11 cellular contexts compared by ENCODE assay signal in genomic region chr7:137591444-137591843, GRCh38.
DNase-seq lines count a peak whose midpoint lies in the region; ATAC-seq, FAIRE-seq and TF ChIP-seq lines count a peak whose summit lies in the region.
"Had no signal": no experiment of that assay in that cellular context is flagged by ENCODE, and none has a peak within 500 bp of the region (broad histone marks: within the 10 kb centered on the region; RNA-seq: fewer than 3 reads in every experiment).

No MANE protein-coding gene starts in this region.

- no TSS peak for BruUV-seq in PC-3 (replicated peaks; lab: Mats Ljungman, UMichigan)

- H3K9me2 ChIP-seq in PC-3 (replicated peaks; ENCODE audit: low read length) (no peaks in the 10 kb centered on the region), neural cell (ENCODE audit: insufficient read depth, low read length) (no peaks in the 10 kb centered on the region)

- no peaks in the 10 kb centered on the region for H3K9me3 ChIP-seq in PC-3 (ENCODE audit: low read length)
- no peaks in the 10 kb centered on the region for H3K9me3 ChIP-seq in neural cell (ENCODE audit: low read length)
- H3K9me3 ChIP-seq in pancreas = no peaks in the 10 kb centered on the region
- H3K9me3 ChIP-seq: suprapubic skin had no signal

- H3K4me1 ChIP-seq in PC-3 (ENCODE audit: insufficient read depth, low read length) = peaks cover 12% of the 10 kb centered on the region
- H3K4me1 ChIP-seq in pancreas = no peaks in the 10 kb centered on the region
- H3K4me1 ChIP-seq: suprapubic skin had no signal

- TF ChIP-seq RAD21 in neural cell (conservative IDR thresholded peaks at IDR 0.05) = no peak

- DNase-seq in ELF-1 (ENCODE audit: low read depth, low spot score) (peak; percentile 53), PC-3 (peak; percentile 62), epithelial cell of proximal tubule (ENCODE audit: low read depth) (peak; percentile 40), T1000 (lab: John Stamatoyannopoulos, UW) (no peak), amygdala (lab: John Stamatoyannopoulos, UW) (no peak), pancreas (no peak), iPS-NIHi11 (ENCODE audit: low spot score) (no peak)
- DNase-seq: activated CD4-positive, alpha-beta T cell treated with anti-CD3 and anti-CD28 coated beads for 36 hours had no signal

- H3K79me2 ChIP-seq in PC-3 (ENCODE audit: low read length) (no peaks in the 10 kb centered on the region), neural cell (replicated peaks; ENCODE audit: insufficient read depth, low read length) (no peaks in the 10 kb centered on the region)

- no peak for FAIRE-seq in pancreas (lab: Jason Lieb, UNC)
- FAIRE-seq: G401.6 had no signal

- TF ChIP-seq EP300 in neural cell (conservative IDR thresholded peaks at IDR 0.05; ENCODE audit: poor library complexity, severe bottlenecking) = no peak

- no peaks in the 10 kb centered on the region for H4K20me1 ChIP-seq in PC-3 (ENCODE audit: low read length)
- H4K20me1 ChIP-seq in neural cell (ENCODE audit: insufficient read depth) = no peaks in the 10 kb centered on the region

- intact Hi-C loops in PC-3 (cut with micrococcal nuclease) (loop anchor here (5.0 kb wide), 2 partner anchors 1789 to 1919 kb away; no protein-coding TSS in a partner anchor), pancreas (cut with DNase I) (no loop called here)

- H3K9ac ChIP-seq in PC-3 (ENCODE audit: low read length) = peak overlapping the region; percentile 43
- H3K9ac ChIP-seq in neural cell (ENCODE audit: low read length) = peak overlapping the region; percentile 29

- WGBS in pancreas, 2 donors = 82 to 83% methylated on average over 5 of the region's 5 CpGs

- POLR2A ChIA-PET in PC-3 (lab: Charles Lee; ENCODE audit: unreplicated experiment) = no interaction called here

- peak; percentile 73 for ATAC-seq in PC-3
- ATAC-seq in pancreas = no peak
- ATAC-seq: activated CD4-positive, alpha-beta T cell treated with anti-CD3 and anti-CD28 coated beads for 36 hours had no signal

- H3K4me2 ChIP-seq in PC-3 (ENCODE audit: low read length) (peak overlapping the region; percentile 45), neural cell (ENCODE audit: low read length) (peak overlapping the region; percentile 16)

- TF ChIP-seq CTCF in PC-3 (conservative IDR thresholded peaks at IDR 0.05; ENCODE audit: low read depth, low read length) = no peak
- TF ChIP-seq CTCF in epithelial cell of proximal tubule (conservative IDR thresholded peaks at IDR 0.05; ENCODE audit: low read depth, low read length) = no peak
- TF ChIP-seq CTCF in neural cell (IDR thresholded peaks at IDR 0.05; ENCODE audit: poor library complexity, severe bottlenecking) = no peak
- TF ChIP-seq CTCF in pancreas (IDR thresholded peaks at IDR 0.05) = no peak

- H3K27me3 ChIP-seq in PC-3 (ENCODE audit: low read length) (no peaks in the 10 kb centered on the region), neural cell (ENCODE audit: insufficient read depth, low read depth, low read length) (no peaks in the 10 kb centered on the region), pancreas (peaks cover 0 to 4% (median 0%) of the 10 kb centered on the region in 4 donors)
- H3K27me3 ChIP-seq: suprapubic skin had no signal

- peak overlapping the region; percentile 73 for H2AFZ ChIP-seq in PC-3 (ENCODE audit: low read length)
- no peak overlapping the region for H2AFZ ChIP-seq in neural cell (ENCODE audit: low read depth, low read length)

- peak overlapping the region; percentile 61 for H3K27ac ChIP-seq in PC-3 (ENCODE audit: low read length)
- peak overlapping the region; percentile 51 for H3K27ac ChIP-seq in neural cell (ENCODE audit: low read length)
- no peak overlapping the region for H3K27ac ChIP-seq in pancreas
- H3K27ac ChIP-seq: suprapubic skin had no signal

- no peaks in the 10 kb centered on the region for H3F3A ChIP-seq in PC-3 (ENCODE audit: low read length, unreplicated experiment)
- no peaks in the 10 kb centered on the region for H3F3A ChIP-seq in neural cell (ENCODE audit: insufficient read depth, low read length, poor library complexity, severe bottlenecking)

- H3K4me3 ChIP-seq in PC-3 (ENCODE audit: low read length) = no peak overlapping the region
- no peak overlapping the region for H3K4me3 ChIP-seq in epithelial cell of proximal tubule (ENCODE audit: low read depth, low read length)
- H3K4me3 ChIP-seq in neural cell (ENCODE audit: low read length) = peak overlapping the region; percentile 19
- no peak overlapping the region for H3K4me3 ChIP-seq in pancreas
- H3K4me3 ChIP-seq: suprapubic skin had no signal

- CTCF ChIA-PET in PC-3 (lab: Charles Lee) = interaction anchor here (0.7 kb wide), 1 partner anchor 1952 kb away, joined by 5 read pairs; no protein-coding TSS in a partner anchor

- H3K36me3 ChIP-seq in PC-3 (ENCODE audit: low read depth, low read length) (no peaks in the 10 kb centered on the region), neural cell (ENCODE audit: insufficient read depth, low read length) (peaks cover 6% of the 10 kb centered on the region), pancreas (no peaks in the 10 kb centered on the region)
- H3K36me3 ChIP-seq: suprapubic skin had no signal

TF ChIP-seq in neural cell, 6 proteins besides CTCF, POLR2A, EP300 and RAD21:
- peak; percentile 0 for TF ChIP-seq REST (IDR thresholded peaks at IDR 0.05; ENCODE audit: borderline replicate concordance)
- no peak for TF ChIP-seq MXI1 (conservative IDR thresholded peaks at IDR 0.05; ENCODE audit: poor library complexity, severe bottlenecking)
- TF ChIP-seq EZH2 (IDR thresholded peaks at IDR 0.05; ENCODE audit: borderline replicate concordance, insufficient read depth, low read length, poor library complexity, severe bottlenecking) = no peak
TF ChIP-seq in neural cell: peak in this region for 1.

Comparison
In these comparisons a context has a peak if more than half of its experiments do, and no peak if none do; other contexts are left out.
1. DNase-seq: peak in ELF-1 (single experiment), PC-3 (single experiment) and epithelial cell of proximal tubule (single experiment); none in T1000 (single experiment), amygdala (0 of 56), pancreas (0 of 6) and iPS-NIHi11 (single experiment).
2. H3K27ac ChIP-seq: peak in PC-3 (single experiment) and neural cell (single experiment); none in pancreas (0 of 4).